In the genomic region with DNA sequence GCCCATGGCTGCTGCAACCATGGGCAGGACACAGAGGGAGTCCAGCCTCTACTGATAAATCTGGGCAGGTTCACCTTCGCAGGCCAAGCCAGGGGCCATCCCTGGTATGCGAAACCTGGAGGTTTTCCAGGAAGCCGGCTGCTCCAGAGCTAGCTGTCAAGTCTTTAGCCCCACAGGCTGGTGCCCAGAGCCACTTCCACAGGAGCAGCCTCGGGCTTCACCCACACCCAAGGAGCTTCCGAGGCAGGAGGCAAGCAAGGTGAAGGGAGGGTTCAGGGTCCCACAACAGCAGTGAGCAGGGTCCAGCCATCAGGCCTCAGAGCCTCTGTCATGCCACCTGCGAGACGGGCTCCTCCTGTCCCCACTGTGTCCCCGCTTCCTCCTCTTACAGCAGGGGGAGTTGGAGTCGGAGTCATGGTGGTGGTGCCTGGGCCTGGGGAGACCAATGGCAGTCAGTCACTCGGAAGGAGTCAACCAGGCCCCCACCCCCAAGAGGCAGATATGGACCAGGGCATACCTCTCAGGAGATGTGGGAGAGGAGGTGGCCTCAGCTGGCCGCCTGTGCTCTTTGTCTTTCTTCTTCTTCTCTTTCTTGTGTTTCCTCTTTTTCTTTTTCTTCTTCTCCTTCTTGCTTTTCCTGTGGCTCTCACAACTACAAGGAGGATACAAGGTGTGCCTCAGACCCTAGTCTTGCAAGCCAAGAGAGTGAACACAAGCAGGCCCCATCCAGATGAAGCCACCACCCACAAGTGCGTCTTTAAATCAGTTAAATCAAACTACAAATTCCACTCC, we compare ENCODE assay signal across 10 cellular contexts. TPM values are rescaled to one million over a fixed set of nuclear protein-coding genes. Genes with fewer than 3 reads are reported as not detected.
DNase-seq lines count a peak whose midpoint lies in the region; ATAC-seq, FAIRE-seq and TF ChIP-seq lines count a peak whose summit lies in the region.
"Had no signal": no experiment of that assay in that cellular context is flagged by ENCODE, and none has a peak within 500 bp of the region (broad histone marks: within the 10 kb centered on the region; RNA-seq: fewer than 3 reads in every experiment).

No MANE protein-coding gene starts in this region.

- H4K20me1 ChIP-seq in OCI-LY1 (ENCODE audit: insufficient read depth, low read length) = no peaks in the 10 kb centered on the region
- no peaks in the 10 kb centered on the region for H4K20me1 ChIP-seq in endothelial cell of umbilical vein (replicated peaks; ENCODE audit: control insufficient read depth, extremely low read depth, insufficient read depth, low read length)

- H3K27me3 ChIP-seq in OCI-LY1 (ENCODE audit: insufficient read depth, low read length) (no peaks in the 10 kb centered on the region), endothelial cell of umbilical vein (ENCODE audit: control insufficient read depth in 2 of 2, insufficient read depth in 2 of 2, low read length in 2 of 2) (no peaks in the 10 kb centered on the region), dorsolateral prefrontal cortex (no peaks in the 10 kb centered on the region)

- BruUV-seq in endothelial cell of umbilical vein (replicated peaks; lab: Mats Ljungman, UMichigan) = TSS peak; percentile 68

- FAIRE-seq in endothelial cell of umbilical vein (lab: Jason Lieb, UNC) = no peak

- peaks cover 9% of the 10 kb centered on the region for H3F3A ChIP-seq in OCI-LY1 (ENCODE audit: insufficient read depth, low read length)

- no peaks in the 10 kb centered on the region for H3K9me3 Mint-ChIP-seq in T-helper 1 cell treated with Interleukin-12 subunit alpha and Interleukin-12 subunit beta and Interleukin-4 antibody, amounts not matched to agents 30 μg/mL and 1 μg/mL, for 36 hours
- no peaks in the 10 kb centered on the region for H3K9me3 Mint-ChIP-seq in stimulated activated effector memory CD8-positive, alpha-beta T cell treated with anti-CD3 and anti-CD28 coated beads, Interleukin-12 subunit alpha, Interleukin-12 subunit beta, amount 100 ng/mL, for 72 hours

- peaks cover 67% of the 10 kb centered on the region for H3K36me3 ChIP-seq in OCI-LY1 (ENCODE audit: insufficient read depth, low read length)
- peaks cover 10 to 34% of the 10 kb centered on the region in 2 experiments for H3K36me3 ChIP-seq in endothelial cell of umbilical vein (ENCODE audit: control insufficient read depth in 2 of 2, extremely low read depth in 1 of 2, insufficient read depth in 2 of 2, low read length in 2 of 2)

- H3K9me3 ChIP-seq in OCI-LY1 (ENCODE audit: low read length) (no peaks in the 10 kb centered on the region), endothelial cell of umbilical vein (replicated peaks; ENCODE audit: control insufficient read depth, insufficient read depth, low read length) (no peaks in the 10 kb centered on the region)

- dilution Hi-C loops in endothelial cell of umbilical vein (cut with MboI; ENCODE audit: extremely low pct_ligation_motif_present, low sequenced_read_pairs) = no loop called here

- TF ChIP-seq POLR2A in endothelial cell of umbilical vein (IDR thresholded peaks at IDR 0.05; ENCODE audit: low read depth, low read length) = no peak

- POLR2A ChIA-PET in endothelial cell of umbilical vein (lab: Charles Lee) = no interaction called here

- H3K27me3 Mint-ChIP-seq in T-helper 1 cell treated with Interleukin-12 subunit alpha and Interleukin-12 subunit beta and Interleukin-4 antibody, amounts not matched to agents 30 μg/mL and 1 μg/mL, for 36 hours (ENCODE audit: low read depth) = no peaks in the 10 kb centered on the region

- H3K4me2 ChIP-seq in OCI-LY1 (ENCODE audit: low read length) (peak overlapping the region; percentile 78), endothelial cell of umbilical vein (ENCODE audit: insufficient read depth, low read length) (no peak overlapping the region)

- H3K27ac Mint-ChIP-seq in T-helper 1 cell treated with Interleukin-12 subunit alpha and Interleukin-12 subunit beta and Interleukin-4 antibody, amounts not matched to agents 30 μg/mL and 1 μg/mL, for 36 hours = peak overlapping the region; percentile 75
- H3K27ac Mint-ChIP-seq in stimulated activated effector memory CD8-positive, alpha-beta T cell treated with anti-CD3 and anti-CD28 coated beads, Interleukin-12 subunit alpha, Interleukin-12 subunit beta, amount 100 ng/mL, for 72 hours = peak overlapping the region; percentile 90

- H3K79me2 ChIP-seq in OCI-LY1 (ENCODE audit: insufficient read depth, low read length) = peaks cover 9% of the 10 kb centered on the region
- H3K79me2 ChIP-seq in endothelial cell of umbilical vein (ENCODE audit: control insufficient read depth, insufficient read depth, low read length) = peaks cover 44% of the 10 kb centered on the region

- intact Hi-C loops in endothelial cell of umbilical vein (cut with micrococcal nuclease) = no loop called here
- intact Hi-C loops in dorsolateral prefrontal cortex (cut with DNase I) = loop anchor here in 1 of 2 donors (10.0 kb wide), 1 partner anchor 366 kb away; a partner anchor contains a TSS

- peak overlapping the region; percentile 58 for H3K4me3 Mint-ChIP-seq in T-helper 1 cell treated with Interleukin-12 subunit alpha and Interleukin-12 subunit beta and Interleukin-4 antibody, amounts not matched to agents 30 μg/mL and 1 μg/mL, for 36 hours
- peak overlapping the region; percentile 89 for H3K4me3 Mint-ChIP-seq in stimulated activated effector memory CD8-positive, alpha-beta T cell treated with anti-CD3 and anti-CD28 coated beads, Interleukin-12 subunit alpha, Interleukin-12 subunit beta, amount 100 ng/mL, for 72 hours

- DNase-seq in T-helper 1 cell = no peak
- no peak for DNase-seq in endothelial cell of umbilical vein (ENCODE audit: low read depth, low spot score)
- no peak for DNase-seq in stimulated activated effector memory CD8-positive, alpha-beta T cell treated with anti-CD3 and anti-CD28 coated beads, Interleukin-12 subunit alpha, Interleukin-12 subunit beta, amount 100 ng/mL, for 72 hours (ENCODE audit: low spot score in 2 of 2)
- no peak for DNase-seq in NCI-H2029 (lab: John Stamatoyannopoulos, UW)
- DNase-seq in NCI-H82 (lab: John Stamatoyannopoulos, UW) = no peak
- DNase-seq in dorsolateral prefrontal cortex = no peak
- DNase-seq: COR-L47, NCI-H1436 treated with DMSO at 0.1 percent for 48 hours had no signal

- H3K27ac ChIP-seq in OCI-LY1 (ENCODE audit: low read depth, low read length, poor library complexity, severe bottlenecking) = peak overlapping the region; percentile 64
- no peak overlapping the region for H3K27ac ChIP-seq in endothelial cell of umbilical vein (ENCODE audit: insufficient read depth, low read depth, low read length)
- H3K27ac ChIP-seq in dorsolateral prefrontal cortex = peak overlapping the region in 4 of 59 donors; percentile 41 to 95 (median 93)

- no peak for ATAC-seq in stimulated activated effector memory CD8-positive, alpha-beta T cell treated with anti-CD3 and anti-CD28 coated beads, Interleukin-12 subunit alpha, Interleukin-12 subunit beta, amount 100 ng/mL, for 72 hours

- H3K4me1 Mint-ChIP-seq in T-helper 1 cell treated with Interleukin-12 subunit alpha and Interleukin-12 subunit beta and Interleukin-4 antibody, amounts not matched to agents 30 μg/mL and 1 μg/mL, for 36 hours (ENCODE audit: low read depth) = peaks cover 9% of the 10 kb centered on the region
- H3K4me1 Mint-ChIP-seq in stimulated activated effector memory CD8-positive, alpha-beta T cell treated with anti-CD3 and anti-CD28 coated beads, Interleukin-12 subunit alpha, Interleukin-12 subunit beta, amount 100 ng/mL, for 72 hours = peaks cover 59% of the 10 kb centered on the region

- H2AFZ ChIP-seq in OCI-LY1 (ENCODE audit: low read length) = no peak overlapping the region
- H2AFZ ChIP-seq in endothelial cell of umbilical vein (ENCODE audit: low read depth, low read length) = no peak overlapping the region

- H3K9ac ChIP-seq in OCI-LY1 (ENCODE audit: low read length) (peak overlapping the region; percentile 89; the same call in 1 of the 2 replicates), endothelial cell of umbilical vein (replicated peaks; ENCODE audit: extremely low read depth, insufficient read depth, low read length) (no peak overlapping the region)

- no peaks in the 10 kb centered on the region for H3K9me2 ChIP-seq in OCI-LY1 (ENCODE audit: low read depth, low read length)

- H3K4me1 ChIP-seq in OCI-LY1 (ENCODE audit: insufficient read depth, low read length, severe bottlenecking) (peaks cover 23% of the 10 kb centered on the region), endothelial cell of umbilical vein (ENCODE audit: control insufficient read depth, extremely low read depth, insufficient read depth, low read length) (peaks cover 10% of the 10 kb centered on the region)

- H3K36me3 Mint-ChIP-seq in T-helper 1 cell treated with Interleukin-12 subunit alpha and Interleukin-12 subunit beta and Interleukin-4 antibody, amounts not matched to agents 30 μg/mL and 1 μg/mL, for 36 hours (ENCODE audit: low read depth) = peaks cover 22% of the 10 kb centered on the region
- H3K36me3 Mint-ChIP-seq in stimulated activated effector memory CD8-positive, alpha-beta T cell treated with anti-CD3 and anti-CD28 coated beads, Interleukin-12 subunit alpha, Interleukin-12 subunit beta, amount 100 ng/mL, for 72 hours = peaks cover 75% of the 10 kb centered on the region

- no peak for TF ChIP-seq CTCF in OCI-LY1 (IDR thresholded peaks at IDR 0.05; ENCODE audit: low read length)
- TF ChIP-seq CTCF in endothelial cell of umbilical vein (IDR thresholded peaks at IDR 0.05; ENCODE audit: extremely low read depth in 1 of 2, insufficient read depth in 1 of 2, low read depth in 1 of 2, low read length in 2 of 2) = no peak
- TF ChIP-seq CTCF in dorsolateral prefrontal cortex (IDR thresholded peaks at IDR 0.05 in 54 of 56, conservative IDR thresholded peaks at IDR 0.05 in 2 of 56; ENCODE audit: low read depth in 1 of 56, partially characterized antibody in 56 of 56) = no peak

- CTCF ChIA-PET in endothelial cell of umbilical vein (lab: Charles Lee) = interaction anchor here (1.0 to 1.1 kb wide), 2 partner anchors 11 to 102 kb away, joined by 3 to 8 read pairs; no protein-coding TSS in a partner anchor

- H3K4me3 ChIP-seq in OCI-LY1 (ENCODE audit: low read depth, low read length, poor library complexity, severe bottlenecking) (peak overlapping the region; percentile 96), endothelial cell of umbilical vein (replicated peaks in 1 of 3; ENCODE audit: insufficient read depth in 1 of 3, low read depth in 1 of 3, low read length in 3 of 3) (no peak overlapping the region), dorsolateral prefrontal cortex (peak overlapping the region in 14 of 59 donors; percentile 77 to 99 (median 90))

- H3K9me1 ChIP-seq in endothelial cell of umbilical vein (replicated peaks; ENCODE audit: control insufficient read depth, extremely low read depth, insufficient read depth, low read length) = no peaks in the 10 kb centered on the region

RNA-seq across cellular contexts. Expression of a gene that starts 2.1 kb away (rescaled TPM):
- total RNA-seq in endothelial cell of umbilical vein = 21.7 and 23.9 TPM in 2 replicates
- polyA plus RNA-seq in endothelial cell of umbilical vein = 19.9 and 21.1 TPM in 2 replicates
- 14.6 and 17.1 TPM in 2 replicates for polyA plus RNA-seq in endothelial cell of umbilical vein (2011; cell fraction: cytosol; rRNA removed)
- polyA plus RNA-seq in endothelial cell of umbilical vein (2011; cell fraction: nucleus; rRNA removed) = 22.9 and 27.5 TPM in 2 replicates
- 12.8 and 15.1 TPM in 2 replicates for polyA plus RNA-seq in endothelial cell of umbilical vein (2012)
- 2.4 and 2.6 TPM in 2 replicates for polyA minus RNA-seq in endothelial cell of umbilical vein
- polyA minus RNA-seq in endothelial cell of umbilical vein (2011; cell fraction: cytosol; rRNA and poly(A)+ RNA removed) = 4.3 TPM
- polyA minus RNA-seq in endothelial cell of umbilical vein (2011; cell fraction: nucleus; rRNA and poly(A)+ RNA removed) = 1.6 and 2.8 TPM in 2 replicates
- total RNA-seq in dorsolateral prefrontal cortex = 10 to 100 TPM; 10.3 to 25.9 (median 17.7) TPM

RNA-seq across cellular contexts. Expression of a gene that starts 8.1 kb away (rescaled TPM):
- total RNA-seq in endothelial cell of umbilical vein = 57.0 and 58.7 TPM in 2 replicates
- 155 and 287 TPM in 2 replicates for polyA plus RNA-seq in endothelial cell of umbilical vein
- 84.5 and 110 TPM in 2 replicates for polyA plus RNA-seq in endothelial cell of umbilical vein (2011; cell fraction: cytosol; rRNA removed)
- polyA plus RNA-seq in endothelial cell of umbilical vein (2011; cell fraction: nucleus; rRNA removed) = 103 and 115 TPM in 2 replicates
- 43.4 and 51.1 TPM in 2 replicates for polyA plus RNA-seq in endothelial cell of umbilical vein (2012)
- polyA minus RNA-seq in endothelial cell of umbilical vein = 35.6 and 46.6 TPM in 2 replicates
- polyA minus RNA-seq in endothelial cell of umbilical vein (2011; cell fraction: cytosol; rRNA and poly(A)+ RNA removed) = 56.2 TPM
- polyA minus RNA-seq in endothelial cell of umbilical vein (2011; cell fraction: nucleus; rRNA and poly(A)+ RNA removed) = 13.6 and 18.8 TPM in 2 replicates
- 10 to 100 TPM; 31.4 to 79.7 (median 54.4) TPM for total RNA-seq in dorsolateral prefrontal cortex

RNA-seq across cellular contexts. Expression of a gene that starts 18.5 kb away (rescaled TPM):
- 488 and 499 TPM in 2 replicates for total RNA-seq in endothelial cell of umbilical vein
- 844 and 1,054 TPM in 2 replicates for polyA plus RNA-seq in endothelial cell of umbilical vein
- 724 and 860 TPM in 2 replicates for polyA plus RNA-seq in endothelial cell of umbilical vein (2011; cell fraction: cytosol; rRNA removed)
- 433 and 446 TPM in 2 replicates for polyA plus RNA-seq in endothelial cell of umbilical vein (2011; cell fraction: nucleus; rRNA removed)
- 473 and 510 TPM in 2 replicates for polyA plus RNA-seq in endothelial cell of umbilical vein (2012)
- polyA minus RNA-seq in endothelial cell of umbilical vein = 691 and 797 TPM in 2 replicates
- polyA minus RNA-seq in endothelial cell of umbilical vein (2011; cell fraction: cytosol; rRNA and poly(A)+ RNA removed) = 221 TPM
- 130 and 181 TPM in 2 replicates for polyA minus RNA-seq in endothelial cell of umbilical vein (2011; cell fraction: nucleus; rRNA and poly(A)+ RNA removed)
- 100 to 1,000 TPM; 206 to 403 (median 322) TPM for total RNA-seq in dorsolateral prefrontal cortex

RNA-seq across cellular contexts. Expression of a gene that starts 39.1 kb away (rescaled TPM):
- total RNA-seq in endothelial cell of umbilical vein = 237 and 239 TPM in 2 replicates
- 742 and 822 TPM in 2 replicates for polyA plus RNA-seq in endothelial cell of umbilical vein
- polyA plus RNA-seq in endothelial cell of umbilical vein (2011; cell fraction: cytosol; rRNA removed) = 294 and 443 TPM in 2 replicates
- 325 and 344 TPM in 2 replicates for polyA plus RNA-seq in endothelial cell of umbilical vein (2011; cell fraction: nucleus; rRNA removed)
- 161 and 241 TPM in 2 replicates for polyA plus RNA-seq in endothelial cell of umbilical vein (2012)
- 140 and 214 TPM in 2 replicates for polyA minus RNA-seq in endothelial cell of umbilical vein
- 74.7 TPM for polyA minus RNA-seq in endothelial cell of umbilical vein (2011; cell fraction: cytosol; rRNA and poly(A)+ RNA removed)
- polyA minus RNA-seq in endothelial cell of umbilical vein (2011; cell fraction: nucleus; rRNA and poly(A)+ RNA removed) = 61.4 and 97.7 TPM in 2 replicates
- 100 to 1,000 TPM; 226 to 417 (median 315) TPM for total RNA-seq in dorsolateral prefrontal cortex

RNA-seq across cellular contexts. Expression of a gene that starts 48.7 kb away (rescaled TPM):
- total RNA-seq in endothelial cell of umbilical vein (0.90 and 1.2 TPM in 2 replicates), dorsolateral prefrontal cortex (10 to 100 TPM in 112 of 120 experiments, 1 to 10 TPM in 8; 6.4 to 80.4 (median 20.6) TPM)
- 0.58 and 0.75 TPM in 2 replicates for polyA plus RNA-seq in endothelial cell of umbilical vein
- 0.30 and 0.47 TPM in 2 replicates for polyA plus RNA-seq in endothelial cell of umbilical vein (2011; cell fraction: cytosol; rRNA removed)
- polyA plus RNA-seq in endothelial cell of umbilical vein (2011; cell fraction: nucleus; rRNA removed) = 0.66 and 0.72 TPM in 2 replicates
- 0.57 and 0.59 TPM in 2 replicates for polyA plus RNA-seq in endothelial cell of umbilical vein (2012)
- 0.56 and 1.00 TPM in 2 replicates for polyA minus RNA-seq in endothelial cell of umbilical vein
- polyA minus RNA-seq in endothelial cell of umbilical vein (2011; cell fraction: cytosol; rRNA and poly(A)+ RNA removed) = 0.41 TPM
- polyA minus RNA-seq in endothelial cell of umbilical vein (2011; cell fraction: nucleus; rRNA and poly(A)+ RNA removed) = 0.34 and 0.53 TPM in 2 replicates
